Comparison of ENCODE assay signal across 14 cellular contexts in the genomic region with DNA sequence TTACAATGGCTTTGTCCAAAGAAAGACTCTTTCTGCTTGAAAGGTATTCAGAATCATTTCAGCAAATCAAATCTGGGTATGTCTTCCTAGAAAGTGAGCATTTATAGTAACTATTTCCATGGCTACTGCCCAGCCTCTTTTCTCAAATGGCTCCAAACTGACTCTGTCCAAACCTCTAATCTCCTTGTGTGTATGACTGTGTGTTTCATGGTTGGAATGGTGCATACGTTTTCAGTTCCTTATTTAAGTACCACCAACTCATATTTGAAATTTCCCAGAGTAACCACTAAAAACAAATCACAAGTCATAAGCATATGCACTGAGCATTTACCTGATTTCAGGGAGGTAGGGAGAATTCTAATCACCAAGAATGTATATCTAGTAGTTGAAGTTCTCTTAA.
A peak's percentile ranks its signal among the peaks of the same experiment; 100 is the strongest.
DNase-seq lines count a peak whose midpoint lies in the region; ATAC-seq and TF ChIP-seq lines count a peak whose summit lies in the region.
"Had no signal": no experiment of that assay in that cellular context is flagged by ENCODE, and none has a peak within 500 bp of the region (broad histone marks: within the 10 kb centered on the region; RNA-seq: fewer than 3 reads in every experiment).

No MANE protein-coding gene starts in this region.

- H3K9me3 ChIP-seq in left ventricle myocardium inferior (replicated peaks): peaks cover 5% of the 10 kb centered on the region
- H3K9me3 ChIP-seq: esophagus muscularis mucosa, thyroid gland had no signal

- H3K4me3 ChIP-seq in left ventricle myocardium inferior: no peak overlapping the region
- H3K4me3 ChIP-seq: esophagus muscularis mucosa, thyroid gland had no signal

- H3K27ac ChIP-seq in left ventricle myocardium inferior (replicated peaks): no peak overlapping the region
- H3K27ac ChIP-seq: HL-60 had no signal

- DNase-seq in HCEC 1CT: peak; percentile 2
- DNase-seq in fibroblast of peridontal ligament (ENCODE audit: extremely low read depth): peak; percentile 53
- no peak for DNase-seq in GM20000 (ENCODE audit: low spot score)
- DNase-seq in dermis blood vessel endothelial cell: no peak
- no peak for DNase-seq in left ventricle myocardium inferior
- DNase-seq in NCI-H82 (lab: John Stamatoyannopoulos, UW): no peak
- DNase-seq: NCI-H1417; stimulated activated CD4-positive, alpha-beta T cell treated with anti-CD3 and anti-CD28 coated beads, Interleukin-2, amount 100 ng/mL, for 48 hours; T1000; thyroid gland had no signal

- TF ChIP-seq POLR2A in GM18505 (IDR thresholded peaks at IDR 0.05; ENCODE audit: borderline replicate concordance, extremely low read depth, insufficient read depth, insufficient read length): no peak

- TF ChIP-seq CTCF in GM20000 (IDR thresholded peaks at IDR 0.05; ENCODE audit: extremely low read depth, missing control alignments) (no peak), left ventricle myocardium inferior (IDR thresholded peaks at IDR 0.05; ENCODE audit: borderline replicate concordance) (no peak)

- no peaks in the 10 kb centered on the region for H3K4me1 ChIP-seq in left ventricle myocardium inferior
- H3K4me1 ChIP-seq: esophagus muscularis mucosa, thyroid gland had no signal

- H3K36me3 ChIP-seq in left ventricle myocardium inferior: no peaks in the 10 kb centered on the region
- H3K36me3 ChIP-seq: esophagus muscularis mucosa, thyroid gland had no signal

- intact Hi-C loops in left ventricle myocardium inferior (cut with micrococcal nuclease): no loop called here

- no peaks in the 10 kb centered on the region for H3K27me3 ChIP-seq in left ventricle myocardium inferior (ENCODE audit: low read depth)
- H3K27me3 ChIP-seq: esophagus muscularis mucosa, thyroid gland had no signal

- peak; percentile 91 for ATAC-seq in GM18505 (IDR thresholded peaks at IDR 0.05; ENCODE audit: unreplicated experiment)
- ATAC-seq in HG03565 (IDR thresholded peaks at IDR 0.05; ENCODE audit: unreplicated experiment): peak; percentile 81

Comparison
In these comparisons a context has a peak if more than half of its experiments do, and no peak if none do; other contexts are left out.
1. DNase-seq: peak in HCEC 1CT (single experiment) and fibroblast of peridontal ligament (single experiment); none in GM20000 (single experiment), dermis blood vessel endothelial cell (single experiment), left ventricle myocardium inferior (single experiment) and NCI-H82 (single experiment).